ENCODE assay signal across 10 cellular contexts in genomic region chr22:39423976-39424375, GRCh38. TPM values are rescaled to one million over a fixed set of nuclear protein-coding genes. Genes with fewer than 3 reads are reported as not detected.
"Had no signal": no experiment of that assay in that cellular context is flagged by ENCODE, and none has a peak within 500 bp of the region (broad histone marks: within the 10 kb centered on the region; RNA-seq: fewer than 3 reads in every experiment).

No MANE protein-coding gene starts in this region.

- FAIRE-seq: H1, H54, HepG2 had no signal

- ATAC-seq: GM23338, HepG2 had no signal

- H3K4me3 ChIP-seq: GM23338 had no signal

- H3K4me2 ChIP-seq: GM23338, KMS-11 had no signal

- DNase-seq: H9, HCEC 1CT, HFFc6, Karpas-422, KBM-7 had no signal

- H3K27ac ChIP-seq: KMS-11 had no signal

- H2AFZ ChIP-seq: GM23338 had no signal

- H3K9ac ChIP-seq: KMS-11 had no signal

RNA-seq across cellular contexts. Expression of gene MGAT3, which starts 32.8 kb away (rescaled TPM):
- total RNA-seq: HFFc6 had no signal
